ENCODE assay signal across 18 cellular contexts in genomic region chr12:2016862-2017723, GRCh38. TPM values are rescaled to one million over a fixed set of nuclear protein-coding genes. Genes with fewer than 3 reads are reported as not detected.
DNase-seq lines count a peak whose midpoint lies in the region; ATAC-seq and TF ChIP-seq lines count a peak whose summit lies in the region.
"Had no signal": no experiment of that assay in that cellular context is flagged by ENCODE, and none has a peak within 500 bp of the region (broad histone marks: within the 10 kb centered on the region; RNA-seq: fewer than 3 reads in every experiment).

No MANE protein-coding gene starts in this region.

- POLR2A ChIA-PET in RWPE1 (lab: Yijun Ruan, JAX; ENCODE audit: low non-redundant PET): interaction anchor here (0.5 kb wide), 1 partner anchor 9 kb away, joined by 3 read pairs; no protein-coding TSS in a partner anchor

- ATAC-seq in activated CD8-positive, alpha-beta memory T cell treated with anti-CD3 and anti-CD28 coated beads, Interleukin-2, amount 10 ng/mL, durations not matched to agents 7 days and 5 days: no peak
- ATAC-seq: CD8-positive, alpha-beta T cell; esophagus mucosa; gastroesophageal sphincter; K562 had no signal

- no peaks in the 10 kb centered on the region for H3K9me3 Mint-ChIP-seq in activated CD8-positive, alpha-beta memory T cell treated with anti-CD3 and anti-CD28 coated beads, Interleukin-2, amount 10 ng/mL, durations not matched to agents 7 days and 5 days (ENCODE audit: low read depth)
- H3K9me3 Mint-ChIP-seq: CD8-positive, alpha-beta T cell; central memory CD8-positive, alpha-beta T cell had no signal

- no peak overlapping the region for H3K4me3 ChIP-seq in rectal smooth muscle tissue (ENCODE audit: low read length)
- H3K4me3 ChIP-seq: gastroesophageal sphincter, K562, testis had no signal

- peak overlapping the region; percentile 53 for H3K27ac ChIP-seq in rectal smooth muscle tissue (ENCODE audit: low read depth, low read length)
- no peak overlapping the region for H3K27ac ChIP-seq in RWPE1
- H3K27ac ChIP-seq: gastroesophageal sphincter, testis had no signal

- H3K4me1 ChIP-seq in rectal smooth muscle tissue (ENCODE audit: control insufficient read depth, insufficient read depth, low read length): peaks cover 30% of the 10 kb centered on the region

- no peak for TF ChIP-seq CTCF in RWPE1 (conservative IDR thresholded peaks at IDR 0.05; ENCODE audit: low read depth)

- no peak overlapping the region for H3K4me3 Mint-ChIP-seq in activated CD8-positive, alpha-beta memory T cell treated with anti-CD3 and anti-CD28 coated beads, Interleukin-2, amount 10 ng/mL, durations not matched to agents 7 days and 5 days
- H3K4me3 Mint-ChIP-seq: CD8-positive, alpha-beta T cell; central memory CD8-positive, alpha-beta T cell had no signal

- H3K4me1 Mint-ChIP-seq in activated CD8-positive, alpha-beta memory T cell treated with anti-CD3 and anti-CD28 coated beads, Interleukin-2, amount 10 ng/mL, durations not matched to agents 7 days and 5 days: peaks cover 14% of the 10 kb centered on the region

- no peaks in the 10 kb centered on the region for H3K36me3 ChIP-seq in rectal smooth muscle tissue (ENCODE audit: control insufficient read depth, insufficient read depth, low read length)
- H3K36me3 ChIP-seq: gastroesophageal sphincter had no signal

- H3K27me3 Mint-ChIP-seq in activated CD8-positive, alpha-beta memory T cell treated with anti-CD3 and anti-CD28 coated beads, Interleukin-2, amount 10 ng/mL, durations not matched to agents 7 days and 5 days: peaks cover 20% of the 10 kb centered on the region

- in situ Hi-C loops in G401 (cut with HindIII; ENCODE audit: low sequenced_read_pairs): no loop called here

- no peak for DNase-seq in activated CD8-positive, alpha-beta memory T cell treated with anti-CD3 and anti-CD28 coated beads, Interleukin-2, amount 10 ng/mL, durations not matched to agents 7 days and 5 days
- DNase-seq in activated CD8-positive, alpha-beta memory T cell treated with anti-CD3 and anti-CD28 coated beads, Interleukin-2, amount 50 U/mL, for 48 hours: no peak
- DNase-seq in NCI-H1092 (lab: John Stamatoyannopoulos, UW) (peak; percentile 76), SK-N-DZ (ENCODE audit: low spot score) (peak; percentile 25), G401 (ENCODE audit: low spot score) (no peak), RWPE1 (ENCODE audit: low spot score) (no peak)
- DNase-seq: activated CD8-positive, alpha-beta memory T cell treated with anti-CD3 and anti-CD28 coated beads, Interleukin-2, amount 50 U/mL, for 4 hours; activated naive CD4-positive, alpha-beta T cell; anterior cingulate cortex; CD8-positive, alpha-beta T cell; DND-41; T1000; testis had no signal

- no peaks in the 10 kb centered on the region for H3K27me3 ChIP-seq in rectal smooth muscle tissue (ENCODE audit: control insufficient read depth, insufficient read depth, low read length)
- H3K27me3 ChIP-seq: gastroesophageal sphincter, testis had no signal

- H3K9ac ChIP-seq in rectal smooth muscle tissue (ENCODE audit: low read length): no peak overlapping the region

- CTCF ChIA-PET in activated CD8-positive, alpha-beta memory T cell treated with anti-CD3 and anti-CD28 coated beads, Interleukin-2, amount 10 ng/mL, durations not matched to agents 7 days and 5 days (lab: Charles Lee): interaction anchor here (1.0 to 2.4 kb wide), 4 partner anchors 8 to 77 kb away, joined by 3 to 7 read pairs (median 5); no protein-coding TSS in a partner anchor
- CTCF ChIA-PET in RWPE1 (lab: Yijun Ruan, JAX): interaction anchor here (0.7 kb wide), 1 partner anchor 155 kb away, joined by 3 read pairs; no protein-coding TSS in a partner anchor

- H3K36me3 Mint-ChIP-seq in activated CD8-positive, alpha-beta memory T cell treated with anti-CD3 and anti-CD28 coated beads, Interleukin-2, amount 10 ng/mL, durations not matched to agents 7 days and 5 days: no peaks in the 10 kb centered on the region
- H3K36me3 Mint-ChIP-seq: CD8-positive, alpha-beta T cell had no signal

- peak overlapping the region; percentile 7 for H3K27ac Mint-ChIP-seq in activated CD8-positive, alpha-beta memory T cell treated with anti-CD3 and anti-CD28 coated beads, Interleukin-2, amount 10 ng/mL, durations not matched to agents 7 days and 5 days
- H3K27ac Mint-ChIP-seq: CD8-positive, alpha-beta T cell had no signal

RNA-seq across cellular contexts. Expression of gene DCP1B, which starts 12.8 kb away (rescaled TPM):
- total RNA-seq in activated CD8-positive, alpha-beta memory T cell treated with anti-CD3 and anti-CD28 coated beads, Interleukin-2, amount 10 ng/mL, durations not matched to agents 7 days and 5 days: 10 to 100 TPM; 14.2 to 15.2 TPM
- 13.1 and 20.2 TPM in 2 replicates for polyA plus RNA-seq in SK-N-DZ (2014; cell fraction: cytosol; rRNA removed)
- polyA plus RNA-seq in SK-N-DZ (2014; cell fraction: nucleus; rRNA removed): 17.4 and 23.0 TPM in 2 replicates
- 17.4 and 20.6 TPM in 2 replicates for total RNA-seq in G401 (2014; rRNA removed; shearing (Covaris generic))

RNA-seq across cellular contexts. Expression of gene CACNA1C, which starts 35.7 kb away (rescaled TPM):
- total RNA-seq in activated CD8-positive, alpha-beta memory T cell treated with anti-CD3 and anti-CD28 coated beads, Interleukin-2, amount 10 ng/mL, durations not matched to agents 7 days and 5 days: under 1 TPM; 0.14 to 0.26 TPM
- polyA plus RNA-seq in SK-N-DZ (2014; cell fraction: cytosol; rRNA removed): not detected in 2 replicates
- polyA plus RNA-seq in SK-N-DZ (2014; cell fraction: nucleus; rRNA removed): 0.27 and 0.59 TPM in 2 replicates
- 1.7 and 2.8 TPM in 2 replicates for total RNA-seq in G401 (2014; rRNA removed; shearing (Covaris generic))
- total RNA-seq: K562 had no signal
- polyA plus RNA-seq: K562 had no signal

Comparison
In these comparisons a context has a peak if more than half of its experiments do, and no peak if none do; other contexts are left out.
1. DNase-seq: peak in NCI-H1092 (single experiment) and SK-N-DZ (single experiment); none in activated CD8-positive, alpha-beta memory T cell treated with anti-CD3 and anti-CD28 coated beads, Interleukin-2, amount 10 ng/mL, durations not matched to agents 7 days and 5 days (single experiment), activated CD8-positive, alpha-beta memory T cell treated with anti-CD3 and anti-CD28 coated beads, Interleukin-2, amount 50 U/mL, for 48 hours (single experiment), G401 (single experiment) and RWPE1 (single experiment).